ENCODE assay signal across 14 cellular contexts in the genomic region with DNA sequence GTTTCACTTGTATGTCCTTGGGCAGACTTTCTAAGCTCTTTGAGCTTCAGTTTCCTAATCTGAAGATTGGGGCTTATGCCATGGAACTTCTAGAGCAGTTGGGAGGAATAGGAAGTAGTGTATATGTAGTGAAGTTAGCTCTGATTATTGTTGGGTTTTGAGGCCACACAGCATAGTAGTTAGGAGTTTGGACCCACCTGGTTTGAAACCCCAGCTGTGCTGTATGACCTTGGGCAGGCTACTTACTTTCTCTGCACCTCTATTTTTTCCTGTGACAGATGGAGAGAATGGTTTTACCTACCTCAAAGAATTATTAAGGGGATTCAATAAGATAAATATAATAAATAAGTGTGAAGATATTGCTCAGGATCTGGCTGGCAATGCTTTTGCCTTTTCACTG.
A peak's percentile ranks its signal among the peaks of the same experiment; 100 is the strongest.
DNase-seq lines count a peak whose midpoint lies in the region; ATAC-seq and TF ChIP-seq lines count a peak whose summit lies in the region.
"Had no signal": no experiment of that assay in that cellular context is flagged by ENCODE, and none has a peak within 500 bp of the region (broad histone marks: within the 10 kb centered on the region; RNA-seq: fewer than 3 reads in every experiment).

No MANE protein-coding gene starts in this region.

- no peaks in the 10 kb centered on the region for H3K27me3 Mint-ChIP-seq in mesothelial cell of epicardium (ENCODE audit: low read depth)
- H3K27me3 Mint-ChIP-seq: activated naive CD4-positive, alpha-beta T cell treated with anti-CD3 and anti-CD28 coated beads, Interleukin-2, amount 50 U/mL, for 24 hours had no signal

- ATAC-seq in GM18907 (IDR thresholded peaks at IDR 0.05; ENCODE audit: unreplicated experiment), result peak; percentile 25
- peak; percentile 19 for ATAC-seq in GM21619 (IDR thresholded peaks at IDR 0.05; ENCODE audit: unreplicated experiment)
- ATAC-seq in HG03159 (IDR thresholded peaks at IDR 0.05; ENCODE audit: unreplicated experiment), result peak; percentile 22
- no peak for ATAC-seq in GM18858 (IDR thresholded peaks at IDR 0.05; ENCODE audit: unreplicated experiment)

- H3K36me3 Mint-ChIP-seq in mesothelial cell of epicardium, result no peaks in the 10 kb centered on the region

- peaks cover 3% of the 10 kb centered on the region for H3K9me3 Mint-ChIP-seq in mesothelial cell of epicardium
- H3K9me3 Mint-ChIP-seq: activated naive CD4-positive, alpha-beta T cell treated with anti-CD3 and anti-CD28 coated beads, Interleukin-2, amount 50 U/mL, for 24 hours had no signal

- DNase-seq in mesothelial cell of epicardium (ENCODE audit: low spot score in 2 of 2, unreplicated experiment in 2 of 2) (no peak), NOMO-1 (lab: John Stamatoyannopoulos, UW; ENCODE audit: unreplicated experiment in 2 of 2) (no peak), occipital lobe (lab: John Stamatoyannopoulos, UW) (no peak), NK-92 (lab: John Stamatoyannopoulos, UW; ENCODE audit: unreplicated experiment) (no peak)
- DNase-seq: activated CD8-positive, alpha-beta memory T cell treated with anti-CD3 and anti-CD28 coated beads for 24 hours; KG1; NCI-H2171; Peyer's patch had no signal

- H3K4me3 Mint-ChIP-seq in mesothelial cell of epicardium, result no peak overlapping the region
- H3K4me3 Mint-ChIP-seq: activated naive CD4-positive, alpha-beta T cell treated with anti-CD3 and anti-CD28 coated beads, Interleukin-2, amount 50 U/mL, for 24 hours; CD14-positive monocyte had no signal

- peaks cover 8% of the 10 kb centered on the region for H3K4me1 Mint-ChIP-seq in mesothelial cell of epicardium

- TF ChIP-seq CTCF in mesothelial cell of epicardium (IDR thresholded peaks at IDR 0.05; ENCODE audit: unreplicated experiment), result no peak

- peak overlapping the region; percentile 59 for H3K27ac Mint-ChIP-seq in mesothelial cell of epicardium
- H3K27ac Mint-ChIP-seq: activated naive CD4-positive, alpha-beta T cell treated with anti-CD3 and anti-CD28 coated beads, Interleukin-2, amount 50 U/mL, for 24 hours had no signal
